9 cellular contexts compared by ENCODE assay signal in the genomic region with DNA sequence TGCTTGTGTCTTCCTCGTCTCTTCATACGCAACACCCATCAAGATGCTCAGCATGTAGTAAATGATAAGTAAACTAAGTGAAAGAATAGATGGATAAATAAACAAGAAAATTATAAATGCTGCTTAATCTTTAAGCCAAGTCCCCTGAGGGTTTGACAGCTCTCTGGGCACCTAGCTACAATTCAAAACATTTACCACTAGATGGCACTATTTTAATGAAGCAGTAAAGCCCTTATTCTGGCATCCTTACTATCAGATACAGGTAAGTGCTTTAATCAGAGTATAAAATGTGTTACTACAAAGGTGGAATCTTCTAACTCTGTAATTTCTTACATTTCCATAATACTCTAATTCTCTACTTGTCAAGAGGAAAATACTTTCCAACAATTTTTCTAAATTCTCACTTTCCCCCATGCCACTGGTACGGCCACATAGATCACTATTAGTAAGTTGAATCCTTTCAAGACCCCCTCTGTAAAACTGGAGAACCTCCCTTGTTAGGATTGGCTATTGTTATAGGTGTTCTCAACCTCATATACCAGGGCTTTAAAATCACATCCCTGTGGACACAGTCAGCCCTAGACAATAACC.
DNase-seq lines count a peak whose midpoint lies in the region; ATAC-seq, FAIRE-seq and TF ChIP-seq lines count a peak whose summit lies in the region.
"Had no signal": no experiment of that assay in that cellular context is flagged by ENCODE, and none has a peak within 500 bp of the region (broad histone marks: within the 10 kb centered on the region; RNA-seq: fewer than 3 reads in every experiment).

No MANE protein-coding gene starts in this region.

- peaks cover 29% of the 10 kb centered on the region for H3K27me3 ChIP-seq in smooth muscle cell (ENCODE audit: low read depth)
- H3K27me3 ChIP-seq: BLaER1 had no signal

- no peaks in the 10 kb centered on the region for H3K4me1 Mint-ChIP-seq in HFFc6 (ENCODE audit: low read depth)

- no peaks in the 10 kb centered on the region for H3K9me3 Mint-ChIP-seq in HFFc6

- H3K36me3 Mint-ChIP-seq in HFFc6 (ENCODE audit: low read depth), result no peaks in the 10 kb centered on the region

- H4K20me1 ChIP-seq in smooth muscle cell (ENCODE audit: low read depth), result no peaks in the 10 kb centered on the region
- H4K20me1 ChIP-seq: BLaER1 had no signal

- no peaks in the 10 kb centered on the region for H3F3A ChIP-seq in smooth muscle cell (ENCODE audit: low read depth)

- H3K4me1 ChIP-seq in smooth muscle cell (ENCODE audit: low read depth), result no peaks in the 10 kb centered on the region
- H3K4me1 ChIP-seq: BLaER1 had no signal

- H2AFZ ChIP-seq in smooth muscle cell (ENCODE audit: low read depth), result no peak overlapping the region

- H3K4me2 ChIP-seq in smooth muscle cell, result no peak overlapping the region
- H3K4me2 ChIP-seq: BLaER1 had no signal

- H3K27ac ChIP-seq in smooth muscle cell (ENCODE audit: low read depth), result no peak overlapping the region
- H3K27ac ChIP-seq: BLaER1 had no signal

- peaks cover 2% of the 10 kb centered on the region for H3K27me3 Mint-ChIP-seq in HFFc6 (ENCODE audit: insufficient read depth)

- no peak overlapping the region for H3K27ac Mint-ChIP-seq in HFFc6

- no peak overlapping the region for H3K9ac ChIP-seq in smooth muscle cell (ENCODE audit: low read depth)
- H3K9ac ChIP-seq: BLaER1 had no signal

- no peaks in the 10 kb centered on the region for H3K36me3 ChIP-seq in smooth muscle cell (ENCODE audit: low read depth)
- H3K36me3 ChIP-seq: BLaER1 had no signal

- WGBS in smooth muscle cell (ENCODE audit: low lambda C conversion rate), result 46% methylated on average over 3 of the region's 3 CpGs

- ATAC-seq in HG02840 (IDR thresholded peaks at IDR 0.05; ENCODE audit: low FRiP score, unreplicated experiment), result no peak

- TF ChIP-seq CTCF in HFFc6 (IDR thresholded peaks at IDR 0.05), result peak; percentile 84
- peak; percentile 70 for TF ChIP-seq CTCF in smooth muscle cell (IDR thresholded peaks at IDR 0.05; ENCODE audit: borderline replicate concordance, insufficient read depth, poor library complexity, severe bottlenecking)

- no peak overlapping the region for H3K4me3 Mint-ChIP-seq in HFFc6

- H3K79me2 ChIP-seq in smooth muscle cell (ENCODE audit: low read depth), result no peaks in the 10 kb centered on the region

- DNase-seq in NCI-H2107 treated with DMSO at 0.1 percent for 48 hours (lab: John Stamatoyannopoulos, UW; ENCODE audit: unreplicated experiment) (peak; percentile 70), NCI-H2107 (lab: John Stamatoyannopoulos, UW) (no peak), HFFc6 (peak; percentile 32), NCI-H1105 treated with DMSO at 0.1 percent for 48 hours (lab: John Stamatoyannopoulos, UW) (peak; percentile 77), germinal center (ENCODE audit: low spot score) (peak; percentile 58), smooth muscle cell (lab: John Stamatoyannopoulos, UW; ENCODE audit: unreplicated experiment) (no peak)

- FAIRE-seq in TTC549 (lab: Jason Lieb, UNC), result peak; percentile 31

- H3K9me3 ChIP-seq in smooth muscle cell (replicated peaks; ENCODE audit: low read depth), result no peaks in the 10 kb centered on the region
- H3K9me3 ChIP-seq: BLaER1 had no signal

- H3K4me3 ChIP-seq in smooth muscle cell, result no peak overlapping the region
- H3K4me3 ChIP-seq: BLaER1 had no signal

Comparison
In these comparisons a context has a peak if more than half of its experiments do, and no peak if none do; other contexts are left out.
1. DNase-seq: peak in NCI-H2107 treated with DMSO at 0.1 percent for 48 hours (single experiment), HFFc6 (single experiment), NCI-H1105 treated with DMSO at 0.1 percent for 48 hours (single experiment) and germinal center (single experiment); none in NCI-H2107 (single experiment) and smooth muscle cell (single experiment).